In genomic region chr9:129491486-129491855, GRCh38 we compare ENCODE assay signal across 8 cellular contexts.
DNase-seq lines count a peak whose midpoint lies in the region; ATAC-seq and TF ChIP-seq lines count a peak whose summit lies in the region.

No MANE protein-coding gene starts in this region.

- ATAC-seq in GM18870 (IDR thresholded peaks at IDR 0.05; ENCODE audit: unreplicated experiment) (no peak), HG03039 (IDR thresholded peaks at IDR 0.05; ENCODE audit: unreplicated experiment) (no peak)

- H3K9me3 ChIP-seq in thyroid gland, result no peaks in the 10 kb centered on the region

- peak; percentile 28 for DNase-seq in DMS53 (lab: John Stamatoyannopoulos, UW)
- DNase-seq in DMS53 treated with DMSO at 0.1 percent for 48 hours (lab: John Stamatoyannopoulos, UW; ENCODE audit: unreplicated experiment), result no peak
- peak in 2 of 61 donors; percentile 11 to 21 for DNase-seq in caudate nucleus (lab: John Stamatoyannopoulos, UW)
- peak; percentile 56 to 80 for DNase-seq in lung microvascular endothelial cell (ENCODE audit: low read depth in 2 of 2)
- peak in 1 of 2 donors; percentile 36 for DNase-seq in thyroid gland
- DNase-seq in dedifferentiated amniotic fluid mesenchymal stem cell (ENCODE audit: extremely low spot score), result no peak

- H3K27ac ChIP-seq in caudate nucleus (ENCODE audit: low read depth, low read length), result peak overlapping the region; percentile 62
- peak overlapping the region; percentile 100 for H3K27ac ChIP-seq in thyroid gland

- no peaks in the 10 kb centered on the region for H3K27me3 ChIP-seq in thyroid gland

- TF ChIP-seq CTCF in thyroid gland (IDR thresholded peaks at IDR 0.05), result no peak

- intact Hi-C loops in thyroid gland (cut with DNase I), result loop anchor here (5.0 kb wide), 2 partner anchors 154 to 319 kb away; no protein-coding TSS in a partner anchor

- peak in 1 of 2 donors; percentile 44 for TF ChIP-seq POLR2A in thyroid gland (IDR thresholded peaks at IDR 0.05)

- H3K36me3 ChIP-seq in thyroid gland, result no peaks in the 10 kb centered on the region

- peaks cover 57 to 82% of the 10 kb centered on the region in 2 donors for H3K4me1 ChIP-seq in thyroid gland

- peak overlapping the region in 1 of 3 donors; percentile 46 for H3K4me3 ChIP-seq in thyroid gland (replicated peaks in 1 of 3)

- 58 to 68% methylated on average over 8 of the region's 8 CpGs for WGBS in thyroid gland, 2 donors

Comparison
In these comparisons a context has a peak if more than half of its experiments do, and no peak if none do; other contexts are left out.
1. DNase-seq: peak in DMS53 (single experiment) and lung microvascular endothelial cell (2 of 2); none in DMS53 treated with DMSO at 0.1 percent for 48 hours (single experiment) and dedifferentiated amniotic fluid mesenchymal stem cell (single experiment).